ENCODE assay signal across 8 cellular contexts in the genomic region with DNA sequence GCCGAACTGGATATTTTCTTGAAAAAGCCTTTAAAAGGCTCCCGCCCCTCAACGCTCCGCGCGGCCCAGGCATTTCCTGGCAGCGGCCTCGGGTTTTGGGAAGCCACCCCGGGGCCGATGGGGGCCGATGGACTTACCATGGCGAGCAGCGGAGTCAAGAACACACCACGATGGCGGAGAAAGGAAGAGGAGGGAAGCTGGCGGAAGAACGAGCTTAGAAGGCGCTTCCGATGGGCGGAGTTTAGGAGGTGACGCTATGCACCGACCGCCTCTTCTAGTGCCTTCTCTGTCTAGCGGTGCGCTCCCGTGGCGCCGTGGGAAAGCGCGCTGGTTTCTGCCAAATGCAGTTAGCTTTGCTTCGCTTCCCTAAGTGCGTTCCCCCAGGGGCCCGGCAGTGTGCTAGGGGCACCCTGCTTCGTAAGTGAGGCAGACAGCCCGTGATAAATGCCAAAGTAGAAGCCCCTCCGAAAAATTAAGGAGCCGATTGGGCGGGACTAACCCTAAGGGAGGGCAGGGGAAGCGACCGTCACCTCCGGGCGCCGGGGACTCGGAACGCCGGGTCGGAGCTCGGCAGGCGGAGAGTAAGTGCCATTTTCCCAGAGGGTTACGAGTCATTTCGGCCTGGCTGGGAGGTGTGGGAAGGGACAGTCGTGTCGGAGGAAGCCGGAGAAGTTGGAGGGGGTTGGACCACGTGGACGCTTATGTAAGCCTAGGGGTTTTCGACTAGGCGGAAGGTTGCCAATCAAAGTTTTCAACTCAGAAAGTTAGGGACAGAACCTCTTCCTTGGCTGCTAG.
A peak's percentile ranks its signal among the peaks of the same experiment; 100 is the strongest.
DNase-seq lines count a peak whose midpoint lies in the region; ATAC-seq lines count a peak whose summit lies in the region.

A gene (minus strand): TSS at position 194 of the 795 bp plus-strand sequence. CDS start 54 bp downstream, at position 140.

- peaks cover 0 to 15% (median 11%) of the 10 kb centered on the region in 11 experiments; a peak in 16 of 22 replicates for H3K9me3 ChIP-seq in BLaER1 treated with 17β-estradiol and CSF1 and Interleukin-3, amounts not matched to agents 10 nM and 100 nM (replicated peaks in 1 of 11)

- H3K36me3 ChIP-seq in BLaER1 treated with 17β-estradiol and CSF1 and Interleukin-3, amounts not matched to agents 10 nM and 100 nM, result peaks cover 35 to 41% (median 37%) of the 10 kb centered on the region in 11 experiments

- H3K4me2 ChIP-seq in BLaER1 treated with 17β-estradiol and CSF1 and Interleukin-3, amounts not matched to agents 10 nM and 100 nM, result peak within 1 kb of the TSS; percentile 73 to 92 (median 80)

- H3K27me3 ChIP-seq in BLaER1 treated with 17β-estradiol and CSF1 and Interleukin-3, amounts not matched to agents 10 nM and 100 nM, result no peaks in the 10 kb centered on the region
- no peaks in the 10 kb centered on the region for H3K27me3 ChIP-seq in layer of hippocampus (ENCODE audit: control insufficient read depth, insufficient read depth, low read length)

- H3K27ac ChIP-seq in BLaER1 treated with 17β-estradiol and CSF1 and Interleukin-3, amounts not matched to agents 10 nM and 100 nM, result peak within 1 kb of the TSS; percentile 74 to 96 (median 94)
- peak within 1 kb of the TSS; percentile 91 for H3K27ac ChIP-seq in cingulate gyrus (ENCODE audit: low read depth, low read length)
- H3K27ac ChIP-seq in layer of hippocampus (ENCODE audit: low read depth, low read length), result peak within 1 kb of the TSS; percentile 97

- peak within 1 kb of the TSS; percentile 91 to 98 (median 95) for H3K9ac ChIP-seq in BLaER1 treated with 17β-estradiol and CSF1 and Interleukin-3, amounts not matched to agents 10 nM and 100 nM

- H4K20me1 ChIP-seq in BLaER1 treated with 17β-estradiol and CSF1 and Interleukin-3, amounts not matched to agents 10 nM and 100 nM, result peaks cover 41 to 47% (median 45%) of the 10 kb centered on the region in 11 experiments

- peak; percentile 80 to 92 for DNase-seq in NCI-H526 (lab: John Stamatoyannopoulos, UW)
- peak; percentile 85 for DNase-seq in activated CD4-positive, alpha-beta T cell treated with anti-CD3 and anti-CD28 coated beads for 48 hours
- peak; percentile 64 to 65 for DNase-seq in stimulated activated CD4-positive, alpha-beta T cell treated with anti-CD3 and anti-CD28 coated beads, Interleukin-1b, Interleukin-23, amount 100 ng/mL, for 4 hours (ENCODE audit: low read depth in 2 of 2)

- peak; percentile 85 for ATAC-seq in GM19328 (IDR thresholded peaks at IDR 0.05; ENCODE audit: unreplicated experiment)
- peak; percentile 73 for ATAC-seq in HG03469 (IDR thresholded peaks at IDR 0.05; ENCODE audit: unreplicated experiment)

- peak within 1 kb of the TSS; percentile 74 to 87 (median 80) for H3K4me3 ChIP-seq in BLaER1 treated with 17β-estradiol and CSF1 and Interleukin-3, amounts not matched to agents 10 nM and 100 nM

- peaks cover 38 to 51% (median 43%) of the 10 kb centered on the region in 10 experiments for H3K4me1 ChIP-seq in BLaER1 treated with 17β-estradiol and CSF1 and Interleukin-3, amounts not matched to agents 10 nM and 100 nM

Comparison
In these comparisons a context has a peak if more than half of its experiments do, and no peak if none do; other contexts are left out.
1. Peak in every context shown above with its lines: DNase-seq, ATAC-seq, H3K4me3 ChIP-seq and H3K27ac ChIP-seq.